In the genomic region with DNA sequence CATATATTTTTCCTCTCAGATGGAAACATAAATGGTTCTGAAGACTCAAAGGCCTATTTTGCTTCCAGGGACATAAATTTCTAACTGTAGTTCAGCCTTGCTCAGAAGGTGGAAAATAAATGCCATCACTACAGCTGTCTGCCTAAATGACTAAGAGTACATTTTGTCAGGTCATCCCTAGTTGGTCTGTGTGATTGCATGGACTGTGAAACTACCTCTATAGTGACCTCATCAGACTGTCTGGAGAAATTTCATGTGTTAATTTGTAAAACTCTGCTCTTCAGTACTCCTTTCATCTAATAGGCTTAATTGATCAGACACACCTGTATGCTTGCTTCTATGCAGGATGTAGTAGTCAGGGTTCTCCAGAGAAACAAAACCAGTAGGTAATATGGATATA, we compare ENCODE assay signal across 11 cellular contexts.
A peak's percentile ranks its signal among the peaks of the same experiment; 100 is the strongest.
DNase-seq lines count a peak whose midpoint lies in the region; ATAC-seq, FAIRE-seq and TF ChIP-seq lines count a peak whose summit lies in the region.
"Had no signal": no experiment of that assay in that cellular context is flagged by ENCODE, and none has a peak within 500 bp of the region (broad histone marks: within the 10 kb centered on the region; RNA-seq: fewer than 3 reads in every experiment).

No MANE protein-coding gene starts in this region.

- H3K36me3 ChIP-seq in bronchial epithelial cell (ENCODE audit: control insufficient read depth, insufficient read depth, low read length), result no peaks in the 10 kb centered on the region

- DNase-seq in H4 (ENCODE audit: low spot score) (peak; percentile 42), LNCaP clone FGC (ENCODE audit: low read depth) (no peak), bronchial epithelial cell (ENCODE audit: low read depth) (peak; percentile 29), nephron progenitor cell (no peak), T-cell (no peak), NCI-H2196 (lab: John Stamatoyannopoulos, UW; ENCODE audit: unreplicated experiment) (no peak)
- DNase-seq: DMS79, IMR-90, NCI-H526 treated with DMSO at 0.1 percent for 48 hours had no signal

- ATAC-seq in GM18519 (IDR thresholded peaks at IDR 0.05; ENCODE audit: low FRiP score, unreplicated experiment) (peak; percentile 69), HG02970 (IDR thresholded peaks at IDR 0.05; ENCODE audit: low FRiP score, unreplicated experiment) (no peak), T-cell (replicated peaks in 1 of 4) (no peak)

- H3K27me3 Mint-ChIP-seq in nephron progenitor cell (ENCODE audit: low read depth, poor library complexity) (no peaks in the 10 kb centered on the region), T-cell (no peaks in the 10 kb centered on the region)

- no peaks in the 10 kb centered on the region for H3K36me3 Mint-ChIP-seq in nephron progenitor cell (ENCODE audit: low read depth)
- no peaks in the 10 kb centered on the region for H3K36me3 Mint-ChIP-seq in T-cell

- POLR2A ChIA-PET in T-cell (lab: Charles Lee), result no interaction called here

- H3K9me3 Mint-ChIP-seq in nephron progenitor cell (no peaks in the 10 kb centered on the region), T-cell (peaks cover 5 to 14% (median 5%) of the 10 kb centered on the region in 3 donors)

- FAIRE-seq in bronchial epithelial cell (lab: Jason Lieb, UNC), result no peak

- CTCF ChIA-PET in T-cell (lab: Charles Lee), result no interaction called here

- no peaks in the 10 kb centered on the region for H3K27me3 ChIP-seq in bronchial epithelial cell (ENCODE audit: control insufficient read depth, insufficient read depth, low read length)

- H3K27ac Mint-ChIP-seq in nephron progenitor cell, result no peak overlapping the region
- H3K27ac Mint-ChIP-seq in T-cell, result no peak overlapping the region

- TF ChIP-seq CTCF in LNCaP clone FGC (IDR thresholded peaks at IDR 0.05; ENCODE audit: control insufficient read depth, extremely low read depth, insufficient read depth) (peak; percentile 49), bronchial epithelial cell (IDR thresholded peaks at IDR 0.05; ENCODE audit: insufficient read depth, low read length, severe bottlenecking) (no peak), nephron progenitor cell (IDR thresholded peaks at IDR 0.05) (no peak)

- H3K4me3 Mint-ChIP-seq in nephron progenitor cell, result no peak overlapping the region
- H3K4me3 Mint-ChIP-seq in T-cell, result no peak overlapping the region

- H3K4me1 Mint-ChIP-seq in nephron progenitor cell (no peaks in the 10 kb centered on the region), T-cell (no peaks in the 10 kb centered on the region)

- H3K4me3 ChIP-seq in LNCaP clone FGC (ENCODE audit: low read depth, low read length) (no peak overlapping the region), bronchial epithelial cell (ENCODE audit: low read depth, low read length) (no peak overlapping the region)

Comparison
In these comparisons a context has a peak if more than half of its experiments do, and no peak if none do; other contexts are left out.
1. DNase-seq: peak in H4 (single experiment) and bronchial epithelial cell (single experiment); none in LNCaP clone FGC (single experiment), nephron progenitor cell (single experiment), T-cell (0 of 34) and NCI-H2196 (single experiment).